ENCODE assay signal across 35 cellular contexts in genomic region chr11:86972734-86973133, GRCh38. TPM values are rescaled to one million over a fixed set of nuclear protein-coding genes. Genes with fewer than 3 reads are reported as not detected.
A peak's percentile ranks its signal among the peaks of the same experiment; 100 is the strongest.
DNase-seq lines count a peak whose midpoint lies in the region; ATAC-seq, FAIRE-seq and TF ChIP-seq lines count a peak whose summit lies in the region.
"Had no signal": no experiment of that assay in that cellular context is flagged by ENCODE, and none has a peak within 500 bp of the region (broad histone marks: within the 10 kb centered on the region; RNA-seq: fewer than 3 reads in every experiment).

No MANE protein-coding gene starts in this region.

- no peaks in the 10 kb centered on the region for H3K4me1 Mint-ChIP-seq in T-helper 2 cell treated with Interferon-gamma antibody and Interleukin-4, amounts not matched to agents 5 μg/mL and 100 μg/mL, for 36 hours (ENCODE audit: low read depth)
- H3K4me1 Mint-ChIP-seq: B cell; CD14-positive monocyte; CD4-positive, alpha-beta memory T cell; CD4-positive, CD25-positive, alpha-beta regulatory T cell; CD8-positive, alpha-beta memory T cell had no signal

- TF ChIP-seq EP300 in HepG2 (IDR thresholded peaks at IDR 0.05; ENCODE audit: low read depth in 2 of 2, low read length in 2 of 2): no peak
- TF ChIP-seq EP300 in HepG2 (CRISPR knock-in tag; IDR thresholded peaks at IDR 0.05; ENCODE audit: borderline replicate concordance): no peak
- no peak for TF ChIP-seq EP300 in K562 (IDR thresholded peaks at IDR 0.05; ENCODE audit: low read length)

- H3K9me3 Mint-ChIP-seq in T-helper 2 cell treated with Interferon-gamma antibody and Interleukin-4, amounts not matched to agents 5 μg/mL and 100 μg/mL, for 36 hours: peaks cover 13% of the 10 kb centered on the region

- H3K9me3 ChIP-seq in HepG2 (ENCODE audit: low read length) (peaks cover 11% of the 10 kb centered on the region), right lobe of liver (no peaks in the 10 kb centered on the region), HEK293 (ENCODE audit: control insufficient read depth, insufficient read depth, low read depth, low read length) (no peaks in the 10 kb centered on the region), K562 (replicated peaks; ENCODE audit: control insufficient read depth, insufficient read depth, low read depth, low read length) (peaks cover 8% of the 10 kb centered on the region; the same call in 1 of the 2 replicates)
- H3K9me3 ChIP-seq: BE2C had no signal

- TF ChIP-seq RAD21 in HepG2 (CRISPR knock-in tag; IDR thresholded peaks at IDR 0.05) (no peak), K562 (CRISPR knock-in tag; conservative IDR thresholded peaks at IDR 0.05 in 1 of 2, IDR thresholded peaks at IDR 0.05 in 1 of 2) (no peak)

- intact Hi-C loops in HepG2 (cut with micrococcal nuclease; ENCODE audit: unreplicated experiment): no loop called here
- intact Hi-C loops in right lobe of liver (cut with DNase I): no loop called here
- intact Hi-C loops in K562 (cut with micrococcal nuclease): no loop called here

- POLR2A ChIA-PET in HepG2 (lab: Yijun Ruan, JAX) (no interaction called here), HEK293 (lab: Yijun Ruan, JAX) (no interaction called here), K562 (lab: Yijun Ruan, JAX) (no interaction called here)

- BruUV-seq in HepG2 (replicated peaks; lab: Mats Ljungman, UMichigan): no TSS peak
- BruUV-seq in K562 (replicated peaks; lab: Mats Ljungman, UMichigan): no TSS peak

- in situ Hi-C loops in HepG2 (cut with HindIII; ENCODE audit: extremely low pct_ligation_motif_present, low pct_unique_long_range_greater_than_20kb): no loop called here
- in situ Hi-C loops in K562 (cut with MboI): no loop called here

- FAIRE-seq in HepG2 (lab: Jason Lieb, UNC): no peak
- peak; percentile 51 for FAIRE-seq in K562 (lab: Jason Lieb, UNC)
- FAIRE-seq: A204.1, A549, D721Med had no signal

- H3K79me2 ChIP-seq in HepG2 (ENCODE audit: insufficient read depth, low read length) (no peaks in the 10 kb centered on the region), K562 (ENCODE audit: control insufficient read depth, insufficient read depth, low read length) (no peaks in the 10 kb centered on the region)

- no peak for TF ChIP-seq CTCF in HepG2 (CRISPR knock-in tag; IDR thresholded peaks at IDR 0.05)
- TF ChIP-seq CTCF in right lobe of liver (IDR thresholded peaks at IDR 0.05): no peak
- no peak for TF ChIP-seq CTCF in HEK293 (tag by site-specific recombination; IDR thresholded peaks at IDR 0.05)
- no peak for TF ChIP-seq CTCF in K562 (IDR thresholded peaks at IDR 0.05 in 2 of 3, conservative IDR thresholded peaks at IDR 0.05 in 1 of 3; ENCODE audit: insufficient read depth in 2 of 3, low read depth in 1 of 3, low read length in 3 of 3)

- H3K27me3 ChIP-seq in HepG2 (ENCODE audit: control insufficient read depth in 1 of 2, insufficient read depth in 2 of 2, low read length in 2 of 2): no peaks in the 10 kb centered on the region
- no peaks in the 10 kb centered on the region for H3K27me3 ChIP-seq in right lobe of liver
- H3K27me3 ChIP-seq in K562 (ENCODE audit: control insufficient read depth in 2 of 2, insufficient read depth in 2 of 2, low read length in 2 of 2): no peaks in the 10 kb centered on the region
- H3K27me3 ChIP-seq: BE2C; BLaER1; BLaER1 treated with 17β-estradiol and CSF1 and Interleukin-3, amounts not matched to agents 10 nM and 100 nM had no signal

- H4K20me1 ChIP-seq in HepG2 (ENCODE audit: insufficient read depth, low read length) (no peaks in the 10 kb centered on the region), K562 (replicated peaks; ENCODE audit: control insufficient read depth, insufficient read depth, low read length) (no peaks in the 10 kb centered on the region)
- H4K20me1 ChIP-seq: BLaER1; BLaER1 treated with 17β-estradiol and CSF1 and Interleukin-3, amounts not matched to agents 10 nM and 100 nM had no signal

- no peak overlapping the region for H2AFZ ChIP-seq in HepG2 (ENCODE audit: low read length)
- no peak overlapping the region for H2AFZ ChIP-seq in K562 (ENCODE audit: low read depth, low read length)

- peaks cover 7% of the 10 kb centered on the region for H3K27me3 Mint-ChIP-seq in T-helper 2 cell treated with Interferon-gamma antibody and Interleukin-4, amounts not matched to agents 5 μg/mL and 100 μg/mL, for 36 hours (ENCODE audit: low read depth)

- CTCF ChIA-PET in HepG2 (lab: Yijun Ruan, JAX; ENCODE audit: low intra/inter-chr PET ratio, low total read pairs): no interaction called here
- CTCF ChIA-PET in HEK293 (lab: Yijun Ruan, JAX): no interaction called here
- CTCF ChIA-PET in K562 (lab: Yijun Ruan, JAX; ENCODE audit: low intra/inter-chr PET ratio): no interaction called here

- H3K9ac ChIP-seq in HepG2 (ENCODE audit: insufficient read depth, low read depth, low read length): no peak overlapping the region
- H3K9ac ChIP-seq in K562 (ENCODE audit: insufficient read depth in 1 of 2, low read depth in 2 of 2, low read length in 2 of 2): no peak overlapping the region
- H3K9ac ChIP-seq: BLaER1; BLaER1 treated with 17β-estradiol and CSF1 and Interleukin-3, amounts not matched to agents 10 nM and 100 nM had no signal

- DNase-seq in HepG2 (ENCODE audit: low spot score): no peak
- DNase-seq in right lobe of liver: no peak
- DNase-seq in K562 (ENCODE audit: extremely low read depth in 1 of 4, low spot score in 3 of 4): no peak
- no peak for DNase-seq in T-helper 2 cell treated with Interferon-gamma antibody and Interleukin-4, amounts not matched to agents 5 μg/mL and 100 μg/mL, for 36 hours (ENCODE audit: low spot score)
- DNase-seq in NCI-H2081 treated with DMSO at 0.1 percent for 48 hours (lab: John Stamatoyannopoulos, UW): no peak
- DNase-seq: 8988T; ACHN; AML-193; BE2C; C1 segment of cervical spinal cord; Caco-2; Calu3; CD4-positive, alpha-beta memory T cell; CD4-positive, alpha-beta T cell; CD4-positive, CD25-positive, alpha-beta regulatory T cell; CD8-positive, alpha-beta memory T cell; CD8-positive, alpha-beta T cell; COR-L47; DMS 273 treated with DMSO at 0.1 percent for 48 hours; DMS153; DMS53; DMS79; DMS79 treated with DMSO at 0.1 percent for 48 hours; DND-41; EL had no signal

- H3K4me2 ChIP-seq in HepG2 (ENCODE audit: low read depth, low read length) (no peak overlapping the region), K562 (ENCODE audit: insufficient read depth, low read length) (no peak overlapping the region)
- H3K4me2 ChIP-seq: A549; BLaER1; BLaER1 treated with 17β-estradiol and CSF1 and Interleukin-3, amounts not matched to agents 10 nM and 100 nM had no signal

- no peaks in the 10 kb centered on the region for H3K36me3 Mint-ChIP-seq in T-helper 2 cell treated with Interferon-gamma antibody and Interleukin-4, amounts not matched to agents 5 μg/mL and 100 μg/mL, for 36 hours (ENCODE audit: low read depth)
- H3K36me3 Mint-ChIP-seq: CD14-positive monocyte; CD8-positive, alpha-beta T cell had no signal

- H3K36me3 ChIP-seq in HepG2 (replicated peaks in 1 of 2; ENCODE audit: control insufficient read depth in 1 of 2, insufficient read depth in 2 of 2, low read length in 2 of 2) (no peaks in the 10 kb centered on the region), right lobe of liver (no peaks in the 10 kb centered on the region), HEK293 (ENCODE audit: control insufficient read depth in 2 of 2, insufficient read depth in 1 of 2, low read length in 2 of 2) (no peaks in the 10 kb centered on the region), K562 (ENCODE audit: control insufficient read depth, insufficient read depth, low read length) (no peaks in the 10 kb centered on the region)
- H3K36me3 ChIP-seq: BE2C; BLaER1; BLaER1 treated with 17β-estradiol and CSF1 and Interleukin-3, amounts not matched to agents 10 nM and 100 nM had no signal

- H3K4me3 ChIP-seq in HepG2 (replicated peaks in 1 of 3; ENCODE audit: insufficient read depth in 1 of 3, low read depth in 2 of 3, low read length in 3 of 3) (no peak overlapping the region), right lobe of liver (no peak overlapping the region), HEK293 (ENCODE audit: low read depth, low read length) (no peak overlapping the region), K562 (no peak overlapping the region)
- H3K4me3 ChIP-seq: A549; BLaER1; BLaER1 treated with 17β-estradiol and CSF1 and Interleukin-3, amounts not matched to agents 10 nM and 100 nM had no signal

- ATAC-seq in HepG2 (no peak), right lobe of liver (no peak), K562 (no peak)
- ATAC-seq: A549; CD8-positive, alpha-beta T cell had no signal

- no peak overlapping the region for H3K27ac Mint-ChIP-seq in T-helper 2 cell treated with Interferon-gamma antibody and Interleukin-4, amounts not matched to agents 5 μg/mL and 100 μg/mL, for 36 hours
- H3K27ac Mint-ChIP-seq: B cell; CD14-positive monocyte; CD4-positive, alpha-beta memory T cell; CD4-positive, alpha-beta T cell; CD4-positive, CD25-positive, alpha-beta regulatory T cell; CD8-positive, alpha-beta memory T cell; CD8-positive, alpha-beta T cell had no signal

- TF ChIP-seq POLR2A in HepG2 (IDR thresholded peaks at IDR 0.05; ENCODE audit: insufficient read depth in 1 of 2, low read depth in 2 of 2, low read length in 2 of 2): no peak
- TF ChIP-seq POLR2A in right lobe of liver (IDR thresholded peaks at IDR 0.05): no peak
- no peak for TF ChIP-seq POLR2A in K562 (conservative IDR thresholded peaks at IDR 0.05)

- 85% methylated on average over 1 of the region's 1 CpG for WGBS in HepG2 (ENCODE audit: low lambda C conversion rate)
- WGBS in right lobe of liver (ENCODE audit: insufficient coverage, low coverage, low lambda C conversion rate, missing lambda C conversion rate): 91% methylated on average over 1 of the region's 1 CpG
- WGBS in K562 (ENCODE audit: insufficient coverage, low coverage, missing lambda C conversion rate): 17% methylated on average over 1 of the region's 1 CpG

- H3K4me1 ChIP-seq in HepG2 (ENCODE audit: insufficient read depth, low read length) (peaks cover 8% of the 10 kb centered on the region; the same call in 1 of the 2 replicates), right lobe of liver (no peaks in the 10 kb centered on the region), HEK293 (ENCODE audit: control insufficient read depth, insufficient read depth, low read length) (no peaks in the 10 kb centered on the region), K562 (replicated peaks in 1 of 2; ENCODE audit: control insufficient read depth in 2 of 2, insufficient read depth in 2 of 2, low read length in 2 of 2) (no peaks in the 10 kb centered on the region)
- H3K4me1 ChIP-seq: A549, BE2C, Caco-2 had no signal

- no peak overlapping the region for H3K4me3 Mint-ChIP-seq in T-helper 2 cell treated with Interferon-gamma antibody and Interleukin-4, amounts not matched to agents 5 μg/mL and 100 μg/mL, for 36 hours
- H3K4me3 Mint-ChIP-seq: B cell; CD14-positive monocyte; CD4-positive, alpha-beta memory T cell; CD4-positive, alpha-beta T cell; CD4-positive, CD25-positive, alpha-beta regulatory T cell; CD8-positive, alpha-beta memory T cell; CD8-positive, alpha-beta T cell had no signal

- no peaks in the 10 kb centered on the region for H3K9me1 ChIP-seq in K562 (ENCODE audit: control insufficient read depth, insufficient read depth, low read length)

- no peak overlapping the region for H3K27ac ChIP-seq in HepG2 (ENCODE audit: extremely low read length, insufficient read depth, low read length)
- no peak overlapping the region for H3K27ac ChIP-seq in right lobe of liver
- H3K27ac ChIP-seq in HEK293 (ENCODE audit: extremely low read depth, low read depth, low read length): no peak overlapping the region
- no peak overlapping the region for H3K27ac ChIP-seq in K562 (ENCODE audit: extremely low read depth, low read depth, low read length)
- H3K27ac ChIP-seq: 22Rv1; A549; BLaER1; BLaER1 treated with 17β-estradiol and CSF1 and Interleukin-3, amounts not matched to agents 10 nM and 100 nM; C4-2B had no signal

RNA-seq across cellular contexts. Expression of gene FZD4, which starts 17.5 kb away (rescaled TPM):
- total RNA-seq in HepG2 (2016; rRNA removed; fragmentation: Illumina TruSeq; extraction: Trizol) (34.7 and 46.5 TPM in 2 replicates), right lobe of liver (10 to 100 TPM; 12.5 to 26.1 (median 17.1) TPM), K562 (2014; rRNA removed) (5.0 and 5.7 TPM in 2 replicates), K562 (2014; rRNA removed; fragmentation: Illumina TruSeq; extraction: Trizol) (5.1 and 5.7 TPM in 2 replicates), K562 (2015; rRNA removed; fragmentation: Illumina TruSeq; extraction: Trizol) (7.6 and 7.9 TPM in 2 replicates), K562 (2021) (6.1 and 6.3 TPM in 2 replicates)
- 3.4 and 3.7 TPM in 2 replicates for total RNA-seq in HepG2 (2016; cell fraction: cytosol; rRNA removed; fragmentation: Illumina TruSeq; extraction: Trizol; ENCODE audit: low read depth)
- 36.7 and 46.5 TPM in 2 replicates for total RNA-seq in HepG2 (2016; cell fraction: insoluble cytoplasmic fraction; rRNA removed; fragmentation: Illumina TruSeq; extraction: Trizol)
- 15.6 and 16.1 TPM in 2 replicates for total RNA-seq in HepG2 (2016; cell fraction: membrane; rRNA removed; fragmentation: Illumina TruSeq; extraction: Trizol)
- total RNA-seq in HepG2 (2016; cell fraction: nucleus; rRNA removed; fragmentation: Illumina TruSeq; extraction: Trizol): 57.2 and 60.7 TPM in 2 replicates
- polyA plus RNA-seq in HepG2 (2011; rRNA removed) (49.1 and 70.4 TPM in 2 replicates), K562 (2011; rRNA removed) (6.2 and 7.3 TPM in 2 replicates), K562 (2014; fragmentation: Illumina TruSeq; extraction: Trizol) (5.1 and 6.2 TPM in 2 replicates), K562 (2014; fragmentation: Nextera tagmentation; extraction: Ambion mirVana) (1 to 10 TPM; 1.2 to 1.4 TPM), K562 (2014; rRNA removed) (5.8 and 6.7 TPM in 2 replicates)
- 41.6 and 43.4 TPM in 2 replicates for polyA plus RNA-seq in HepG2 (2011; cell fraction: cytosol; rRNA removed)
- 33.6 and 37.4 TPM in 2 replicates for polyA plus RNA-seq in HepG2 (2011; cell fraction: nucleus; rRNA removed)
- 22.8 and 29.0 TPM in 2 replicates for polyA plus RNA-seq in HepG2 (2012)
- polyA plus RNA-seq in HepG2 (2016; cell fraction: cytosol; fragmentation: Illumina TruSeq; extraction: Trizol; ENCODE audit: low read depth): 1.4 and 1.5 TPM in 2 replicates
- 19.7 and 21.6 TPM in 2 replicates for polyA plus RNA-seq in HepG2 (2016; cell fraction: insoluble cytoplasmic fraction; fragmentation: Illumina TruSeq; extraction: Trizol; ENCODE audit: low read depth)
- polyA plus RNA-seq in HepG2 (2016; cell fraction: membrane; fragmentation: Illumina TruSeq; extraction: Trizol; ENCODE audit: low read depth): 4.3 and 4.6 TPM in 2 replicates
- 58.8 and 63.1 TPM in 2 replicates for polyA plus RNA-seq in HepG2 (2016; cell fraction: nucleus; fragmentation: Illumina TruSeq; extraction: Trizol; ENCODE audit: insufficient read depth, low read depth)
- 16.6 and 151 TPM in 2 replicates for polyA minus RNA-seq in HepG2 (2011; rRNA and poly(A)+ RNA removed; ENCODE audit: low replicate concordance)
- polyA minus RNA-seq in HepG2 (2011; cell fraction: cytosol; rRNA and poly(A)+ RNA removed): 66.3 and 82.1 TPM in 2 replicates
- polyA minus RNA-seq in HepG2 (2011; cell fraction: nucleus; rRNA and poly(A)+ RNA removed): 43.3 and 46.9 TPM in 2 replicates
- total RNA-seq in K562 (2011; cell fraction: chromatin; rRNA removed; ENCODE audit: low replicate concordance): 6.9 and 12.4 TPM in 2 replicates
- 7.7 and 10.0 TPM in 2 replicates for total RNA-seq in K562 (2011; cell fraction: nucleolus; rRNA removed)
- total RNA-seq in K562 (2011; cell fraction: nucleoplasm; rRNA removed): 14.2 TPM in 2 replicates
- 3.1 and 7.3 TPM in 2 replicates for polyA plus RNA-seq in K562 (2011; cell fraction: cytosol; rRNA removed)
- polyA plus RNA-seq in K562 (2011; cell fraction: nucleus; rRNA removed): 3.9 and 5.8 TPM in 2 replicates
- 4.1 and 6.1 TPM in 2 replicates for polyA plus RNA-seq in K562 (2012)
- 6.9 and 7.1 TPM in 2 replicates for polyA minus RNA-seq in K562 (2011; rRNA and poly(A)+ RNA removed)
- 2.3 and 3.3 TPM in 2 replicates for polyA minus RNA-seq in K562 (2011; cell fraction: cytosol; rRNA and poly(A)+ RNA removed)
- polyA minus RNA-seq in K562 (2011; cell fraction: nucleus; rRNA and poly(A)+ RNA removed): 2.2 and 4.6 TPM in 2 replicates
- total RNA-seq: CD4-positive, alpha-beta T cell; CD4-positive, CD25-positive, alpha-beta regulatory T cell had no signal
- polyA plus RNA-seq: CD14-positive monocyte; CD4-positive, alpha-beta memory T cell; CD4-positive, CD25-positive, alpha-beta regulatory T cell; CD8-positive, alpha-beta memory T cell had no signal

Comparison
In these comparisons a context has a peak if more than half of its experiments do, and no peak if none do; other contexts are left out.
1. Of the 241 proteins assayed by ChIP-seq in both HepG2 and K562: peak only in HepG2: none; only in K562: CBX1, CBX5, TRIM24 and ZNF280B; in both: none; in neither: 237.